ENCODE assay signal across 8 cellular contexts in the genomic region with DNA sequence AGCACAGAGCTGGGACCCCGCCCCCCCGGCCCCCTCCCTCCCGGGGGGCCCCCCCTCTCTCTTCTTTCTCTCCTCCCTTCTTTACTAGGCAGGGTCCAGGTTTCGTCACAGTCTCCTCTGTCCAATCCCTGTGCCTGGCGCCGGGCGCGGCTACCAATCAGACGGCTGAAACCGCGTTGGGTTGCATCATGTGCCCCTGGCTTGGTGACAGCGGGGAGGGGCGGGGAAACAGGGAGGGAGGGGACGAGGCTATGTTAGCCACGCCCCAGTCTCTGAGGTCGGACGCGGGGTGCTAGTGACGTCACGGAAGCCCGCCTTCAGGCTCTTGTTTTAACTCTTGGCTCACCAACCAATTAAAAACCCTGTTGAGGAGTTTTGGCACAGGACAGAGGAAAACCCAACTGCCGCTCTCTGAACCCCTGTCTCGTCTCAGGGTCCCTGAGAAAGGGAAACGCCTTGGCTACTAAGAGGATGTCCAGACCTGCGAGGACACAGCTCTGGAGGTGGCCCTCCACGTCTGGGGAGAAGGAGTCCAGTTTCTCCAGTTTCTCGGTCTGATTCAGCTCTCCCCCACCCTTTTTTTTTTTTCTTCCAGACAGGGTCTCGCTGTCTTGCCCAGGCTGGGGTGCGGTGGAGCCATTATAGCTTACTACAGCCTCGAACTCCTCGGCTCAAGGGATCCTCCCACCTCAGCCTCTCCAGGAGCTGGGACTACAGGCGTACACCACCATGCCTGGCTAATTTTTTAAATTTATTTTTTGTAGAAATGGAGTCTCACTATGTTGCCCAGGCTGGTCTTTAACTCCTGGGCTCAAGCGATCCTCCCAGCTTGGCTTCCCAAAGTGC. TPM values are rescaled to one million over a fixed set of nuclear protein-coding genes. Genes with fewer than 3 reads are reported as not detected.
DNase-seq lines count a peak whose midpoint lies in the region; ATAC-seq and TF ChIP-seq lines count a peak whose summit lies in the region.

No MANE protein-coding gene starts in this region.

- H3K36me3 Mint-ChIP-seq in activated naive CD4-positive, alpha-beta T cell treated with anti-CD3 and anti-CD28 coated beads for 36 hours (ENCODE audit: low read depth), result no peaks in the 10 kb centered on the region
- no peaks in the 10 kb centered on the region for H3K36me3 Mint-ChIP-seq in neural crest cell (ENCODE audit: low read depth)

- no peaks in the 10 kb centered on the region for H3K9me3 Mint-ChIP-seq in activated naive CD4-positive, alpha-beta T cell treated with anti-CD3 and anti-CD28 coated beads for 36 hours
- H3K9me3 Mint-ChIP-seq in neural crest cell, result no peaks in the 10 kb centered on the region
- no peaks in the 10 kb centered on the region for H3K9me3 Mint-ChIP-seq in stimulated activated naive CD8-positive, alpha-beta T cell treated with anti-CD3 and anti-CD28 coated beads, Interleukin-15, amount 100 ng/mL, for 72 hours

- DNase-seq in G401 (ENCODE audit: low spot score) (peak; percentile 100), HEK293T (ENCODE audit: extremely low spot score) (peak; percentile 96), MV-4-11 (lab: John Stamatoyannopoulos, UW) (peak; percentile 98), SK-MEL-5 (ENCODE audit: low read depth, low spot score) (peak; percentile 100), foreskin melanocyte (peak; percentile 98), neural crest cell (ENCODE audit: low read depth, low spot score) (peak; percentile 96)
- peak; percentile 100 for DNase-seq in activated naive CD4-positive, alpha-beta T cell treated with anti-CD3 and anti-CD28 coated beads for 36 hours
- DNase-seq in stimulated activated naive CD8-positive, alpha-beta T cell treated with anti-CD3 and anti-CD28 coated beads, Interleukin-15, amount 100 ng/mL, for 72 hours, result peak; percentile 98

- H3K4me3 Mint-ChIP-seq in activated naive CD4-positive, alpha-beta T cell treated with anti-CD3 and anti-CD28 coated beads for 36 hours, result peak overlapping the region; percentile 88
- H3K4me3 Mint-ChIP-seq in neural crest cell, result peak overlapping the region; percentile 97
- H3K4me3 Mint-ChIP-seq in stimulated activated naive CD8-positive, alpha-beta T cell treated with anti-CD3 and anti-CD28 coated beads, Interleukin-15, amount 100 ng/mL, for 72 hours, result peak overlapping the region; percentile 87 to 93

- POLR2A ChIA-PET in HEK293T (lab: Yijun Ruan, JAX), result interaction anchor here (0.6 to 6.5 kb wide), 17 partner anchors 12 to 692 kb away, joined by 3 to 122 read pairs (median 5); a partner anchor contains a TSS

- H3K4me1 Mint-ChIP-seq in activated naive CD4-positive, alpha-beta T cell treated with anti-CD3 and anti-CD28 coated beads for 36 hours (ENCODE audit: low read depth), result peaks cover 51% of the 10 kb centered on the region
- H3K4me1 Mint-ChIP-seq in neural crest cell, result peaks cover 49% of the 10 kb centered on the region
- H3K4me1 Mint-ChIP-seq in stimulated activated naive CD8-positive, alpha-beta T cell treated with anti-CD3 and anti-CD28 coated beads, Interleukin-15, amount 100 ng/mL, for 72 hours, result peaks cover 78% of the 10 kb centered on the region

- in situ Hi-C loops in G401 (cut with HindIII; ENCODE audit: low sequenced_read_pairs), result no loop called here
- in situ Hi-C loops in SK-MEL-5 (cut with HindIII; ENCODE audit: low pct_unique_long_range_greater_than_20kb, low sequenced_read_pairs), result no loop called here

- TF ChIP-seq CTCF in neural crest cell (conservative IDR thresholded peaks at IDR 0.05), result no peak

- CTCF ChIA-PET in HEK293T (lab: Yijun Ruan, JAX), result interaction anchor here (0.7 to 2.2 kb wide), 4 partner anchors 14 to 99 kb away, joined by 3 to 11 read pairs (median 4); a partner anchor contains a TSS
- CTCF ChIA-PET in activated naive CD4-positive, alpha-beta T cell treated with anti-CD3 and anti-CD28 coated beads for 36 hours (lab: Charles Lee), result interaction anchor here (0.6 to 2.2 kb wide), 5 partner anchors 18 to 141 kb away, joined by 3 to 9 read pairs (median 4); a partner anchor contains a TSS

- ATAC-seq in stimulated activated naive CD8-positive, alpha-beta T cell treated with anti-CD3 and anti-CD28 coated beads, Interleukin-15, amount 100 ng/mL, for 72 hours, result peak; percentile 82

- H3K27me3 Mint-ChIP-seq in activated naive CD4-positive, alpha-beta T cell treated with anti-CD3 and anti-CD28 coated beads for 36 hours (ENCODE audit: low read depth), result peaks cover 48% of the 10 kb centered on the region
- H3K27me3 Mint-ChIP-seq in neural crest cell (ENCODE audit: low read depth), result peaks cover 17% of the 10 kb centered on the region
- peaks cover 72% of the 10 kb centered on the region for H3K27me3 Mint-ChIP-seq in stimulated activated naive CD8-positive, alpha-beta T cell treated with anti-CD3 and anti-CD28 coated beads, Interleukin-15, amount 100 ng/mL, for 72 hours

- intact Hi-C loops in activated naive CD4-positive, alpha-beta T cell treated with anti-CD3 and anti-CD28 coated beads for 36 hours (cut with micrococcal nuclease), result loop anchor here (5.0 to 10.0 kb wide), 5 partner anchors 145 to 565 kb away; a partner anchor contains a TSS

- peak overlapping the region; percentile 41 for H3K27ac Mint-ChIP-seq in activated naive CD4-positive, alpha-beta T cell treated with anti-CD3 and anti-CD28 coated beads for 36 hours
- H3K27ac Mint-ChIP-seq in neural crest cell (ENCODE audit: unreplicated experiment), result peak overlapping the region; percentile 93
- peak overlapping the region in 1 of 2 donors; percentile 42 for H3K27ac Mint-ChIP-seq in stimulated activated naive CD8-positive, alpha-beta T cell treated with anti-CD3 and anti-CD28 coated beads, Interleukin-15, amount 100 ng/mL, for 72 hours

TF ChIP-seq in HEK293T, 16 proteins besides CTCF, POLR2A, EP300 and RAD21:
- TF ChIP-seq, protein P1, sequence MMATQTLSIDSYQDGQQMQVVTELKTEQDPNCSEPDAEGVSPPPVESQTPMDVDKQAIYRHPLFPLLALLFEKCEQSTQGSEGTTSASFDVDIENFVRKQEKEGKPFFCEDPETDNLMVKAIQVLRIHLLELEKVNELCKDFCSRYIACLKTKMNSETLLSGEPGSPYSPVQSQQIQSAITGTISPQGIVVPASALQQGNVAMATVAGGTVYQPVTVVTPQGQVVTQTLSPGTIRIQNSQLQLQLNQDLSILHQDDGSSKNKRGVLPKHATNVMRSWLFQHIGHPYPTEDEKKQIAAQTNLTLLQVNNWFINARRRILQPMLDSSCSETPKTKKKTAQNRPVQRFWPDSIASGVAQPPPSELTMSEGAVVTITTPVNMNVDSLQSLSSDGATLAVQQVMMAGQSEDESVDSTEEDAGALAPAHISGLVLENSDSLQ (IDR thresholded peaks at IDR 0.05), result peak; percentile 62
- TF ChIP-seq CTBP1 (IDR thresholded peaks at IDR 0.05; ENCODE audit: borderline replicate concordance), result no peak

RNA-seq across cellular contexts. Expression of a gene that starts 0.4 kb away (rescaled TPM):
- 46.1 and 51.0 TPM in 2 replicates for total RNA-seq in G401 (2014; rRNA removed; shearing (Covaris generic))
- 10.1 and 11.1 TPM in 2 replicates for total RNA-seq in SK-MEL-5 (2014; rRNA removed; shearing (Covaris generic))
- polyA plus RNA-seq in SK-MEL-5 (2015; cell fraction: cytosol; rRNA removed), result 21.6 and 28.0 TPM in 2 replicates
- 30.0 and 34.6 TPM in 2 replicates for polyA plus RNA-seq in SK-MEL-5 (2015; cell fraction: nucleus; rRNA removed)
- under 1 TPM; 0.62 to 0.77 TPM for total RNA-seq in activated naive CD4-positive, alpha-beta T cell treated with anti-CD3 and anti-CD28 coated beads for 36 hours
- 16.4 and 20.8 TPM in 2 replicates for total RNA-seq in neural crest cell

RNA-seq across cellular contexts. Expression of a gene that starts 4.4 kb away (rescaled TPM):
- 20.1 and 24.2 TPM in 2 replicates for total RNA-seq in G401 (2014; rRNA removed; shearing (Covaris generic))
- 0.43 and 0.63 TPM in 2 replicates for total RNA-seq in SK-MEL-5 (2014; rRNA removed; shearing (Covaris generic))
- 0.90 and 1.1 TPM in 2 replicates for polyA plus RNA-seq in SK-MEL-5 (2015; cell fraction: cytosol; rRNA removed)
- polyA plus RNA-seq in SK-MEL-5 (2015; cell fraction: nucleus; rRNA removed), result 2.1 and 4.1 TPM in 2 replicates
- under 1 TPM; 0.14 to 0.20 TPM for total RNA-seq in activated naive CD4-positive, alpha-beta T cell treated with anti-CD3 and anti-CD28 coated beads for 36 hours
- total RNA-seq in neural crest cell, result 0.68 TPM in 2 replicates

RNA-seq across cellular contexts. Expression of a gene that starts 5.1 kb away (rescaled TPM):
- 11.4 and 13.3 TPM in 2 replicates for total RNA-seq in G401 (2014; rRNA removed; shearing (Covaris generic))
- 2.5 and 4.6 TPM in 2 replicates for total RNA-seq in SK-MEL-5 (2014; rRNA removed; shearing (Covaris generic))
- polyA plus RNA-seq in SK-MEL-5 (2015; cell fraction: cytosol; rRNA removed), result 7.3 and 8.0 TPM in 2 replicates
- polyA plus RNA-seq in SK-MEL-5 (2015; cell fraction: nucleus; rRNA removed), result 32.4 and 34.5 TPM in 2 replicates
- total RNA-seq in activated naive CD4-positive, alpha-beta T cell treated with anti-CD3 and anti-CD28 coated beads for 36 hours, result 1 to 10 TPM; 1.4 to 1.5 TPM
- 17.0 and 19.4 TPM in 2 replicates for total RNA-seq in neural crest cell

RNA-seq across cellular contexts. Expression of a gene that starts 18.2 kb away (rescaled TPM):
- 1.1 and 3.2 TPM in 2 replicates for total RNA-seq in G401 (2014; rRNA removed; shearing (Covaris generic))
- 8.7 and 9.9 TPM in 2 replicates for total RNA-seq in SK-MEL-5 (2014; rRNA removed; shearing (Covaris generic))
- 16.1 and 17.9 TPM in 2 replicates for polyA plus RNA-seq in SK-MEL-5 (2015; cell fraction: cytosol; rRNA removed)
- polyA plus RNA-seq in SK-MEL-5 (2015; cell fraction: nucleus; rRNA removed), result 132 and 149 TPM in 2 replicates
- total RNA-seq in activated naive CD4-positive, alpha-beta T cell treated with anti-CD3 and anti-CD28 coated beads for 36 hours, result 1 to 10 TPM; 9.1 to 9.9 TPM
- total RNA-seq in neural crest cell, result 18.7 and 20.7 TPM in 2 replicates

Comparison
In these comparisons a context has a peak if more than half of its experiments do, and no peak if none do; other contexts are left out.
1. Peak in every context shown above with its lines: DNase-seq and ATAC-seq.
2. RNA of a gene that starts 4.4 kb away (total RNA-seq): 20.1 to 24.2 TPM in G401; 0.68 TPM in neural crest cell, 0.43 to 0.63 TPM in SK-MEL-5 and 0.14 to 0.20 TPM in activated naive CD4-positive, alpha-beta T cell treated with anti-CD3 and anti-CD28 coated beads for 36 hours; every median in the first group is over 10 times any median in the second.